8 cellular contexts compared by ENCODE assay signal in the genomic region with DNA sequence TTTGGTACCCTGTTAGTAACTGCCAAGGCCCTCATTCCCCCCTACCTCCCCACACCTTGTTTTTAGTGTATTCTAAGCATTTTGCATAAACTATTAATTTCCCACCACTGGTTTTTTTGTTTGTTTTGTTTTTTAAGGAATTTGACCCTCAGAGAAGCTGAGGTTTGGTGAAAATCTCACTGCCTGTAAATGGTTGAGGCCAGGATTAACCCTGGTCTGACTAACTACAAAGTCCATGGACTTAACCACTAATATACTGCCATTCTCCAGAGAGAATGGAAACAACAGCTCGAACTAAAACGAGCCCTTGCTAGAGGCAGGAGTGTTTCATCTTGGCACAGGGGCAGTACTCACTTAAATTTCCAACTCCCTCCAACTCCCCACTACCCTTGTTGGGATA. TPM values are rescaled to one million over a fixed set of nuclear protein-coding genes. Genes with fewer than 3 reads are reported as not detected.
DNase-seq lines count a peak whose midpoint lies in the region; ATAC-seq and TF ChIP-seq lines count a peak whose summit lies in the region.
"Had no signal": no experiment of that assay in that cellular context is flagged by ENCODE, and none has a peak within 500 bp of the region (broad histone marks: within the 10 kb centered on the region; RNA-seq: fewer than 3 reads in every experiment).

No MANE protein-coding gene starts in this region.

- no peak for DNase-seq in PC-9
- no peak for DNase-seq in endothelial cell (ENCODE audit: low spot score)
- DNase-seq in upper lobe of left lung, result no peak
- DNase-seq in activated CD8-positive, alpha-beta T cell treated with anti-CD3 and anti-CD28 coated beads for 36 hours, result no peak
- no peak for DNase-seq in NCI-H524 treated with DMSO at 0.1 percent for 48 hours (lab: John Stamatoyannopoulos, UW)
- DNase-seq: Kasumi-1 had no signal

- peak overlapping the region; percentile 87 for H3K4me2 ChIP-seq in PC-9

- peaks cover 57% of the 10 kb centered on the region for H4K20me1 ChIP-seq in PC-9 (ENCODE audit: insufficient read depth)

- WGBS in upper lobe of left lung, 2 donors, result 17 to 38% methylated on average over 2 of the region's 2 CpGs

- peak overlapping the region; percentile 98 for H3K27ac ChIP-seq in PC-9
- peak overlapping the region; percentile 75 for H3K27ac ChIP-seq in muscle layer of colon (ENCODE audit: low read depth, low read length)
- H3K27ac ChIP-seq in upper lobe of left lung, result peak overlapping the region; percentile 10 to 92 (median 88)

- H3K4me1 ChIP-seq in PC-9 (replicated peaks; ENCODE audit: insufficient read depth), result peaks cover 51% of the 10 kb centered on the region
- peaks cover 33% of the 10 kb centered on the region for H3K4me1 ChIP-seq in muscle layer of colon (ENCODE audit: insufficient read depth, low read length)
- H3K4me1 ChIP-seq in upper lobe of left lung, result peaks cover 21 to 49% (median 41%) of the 10 kb centered on the region in 4 donors

- H3K4me3 Mint-ChIP-seq in endothelial cell (ENCODE audit: unreplicated experiment), result peak overlapping the region; percentile 100
- H3K4me3 Mint-ChIP-seq in activated CD8-positive, alpha-beta T cell treated with anti-CD3 and anti-CD28 coated beads for 36 hours, result no peak overlapping the region

- H3K9me3 Mint-ChIP-seq in endothelial cell (ENCODE audit: unreplicated experiment), result no peaks in the 10 kb centered on the region
- H3K9me3 Mint-ChIP-seq in activated CD8-positive, alpha-beta T cell treated with anti-CD3 and anti-CD28 coated beads for 36 hours, result no peaks in the 10 kb centered on the region

- no peaks in the 10 kb centered on the region for H3K27me3 ChIP-seq in PC-9 (ENCODE audit: insufficient read depth, low read depth)
- no peaks in the 10 kb centered on the region for H3K27me3 ChIP-seq in muscle layer of colon (ENCODE audit: control insufficient read depth in 1 of 2, insufficient read depth in 2 of 2, low read length in 2 of 2)
- no peaks in the 10 kb centered on the region for H3K27me3 ChIP-seq in upper lobe of left lung

- H3K27ac Mint-ChIP-seq in endothelial cell (ENCODE audit: unreplicated experiment), result peak overlapping the region; percentile 96
- H3K27ac Mint-ChIP-seq in activated CD8-positive, alpha-beta T cell treated with anti-CD3 and anti-CD28 coated beads for 36 hours, result no peak overlapping the region

- H3K79me2 ChIP-seq in PC-9 (ENCODE audit: low read depth), result peaks cover 79% of the 10 kb centered on the region

- POLR2A ChIA-PET in PC-9 (lab: Charles Lee; ENCODE audit: unreplicated experiment), result interaction anchor here (0.7 to 1.9 kb wide), 4 partner anchors 9 to 53 kb away, joined by 4 to 38 read pairs (median 10); a partner anchor contains a TSS
- POLR2A ChIA-PET in activated CD8-positive, alpha-beta T cell treated with anti-CD3 and anti-CD28 coated beads for 36 hours (lab: Charles Lee), result interaction anchor here (0.9 kb wide), 1 partner anchor 23 kb away, joined by 3 read pairs; a partner anchor contains a TSS

- peaks cover 52% of the 10 kb centered on the region for H3K4me1 Mint-ChIP-seq in endothelial cell (ENCODE audit: unreplicated experiment)
- H3K4me1 Mint-ChIP-seq in activated CD8-positive, alpha-beta T cell treated with anti-CD3 and anti-CD28 coated beads for 36 hours (ENCODE audit: low read depth), result peaks cover 14% of the 10 kb centered on the region

- peaks cover 12% of the 10 kb centered on the region for H3K27me3 Mint-ChIP-seq in endothelial cell (ENCODE audit: unreplicated experiment)
- no peaks in the 10 kb centered on the region for H3K27me3 Mint-ChIP-seq in activated CD8-positive, alpha-beta T cell treated with anti-CD3 and anti-CD28 coated beads for 36 hours

- CTCF ChIA-PET in PC-9 (lab: Charles Lee), result interaction anchor here (0.8 to 2.6 kb wide), 5 partner anchors 8 to 89 kb away, joined by 3 to 25 read pairs (median 3); no protein-coding TSS in a partner anchor
- CTCF ChIA-PET in activated CD8-positive, alpha-beta T cell treated with anti-CD3 and anti-CD28 coated beads for 36 hours (lab: Charles Lee), result interaction anchor here (1.0 to 8.4 kb wide), 5 partner anchors 9 to 419 kb away, joined by 3 to 57 read pairs (median 4); no protein-coding TSS in a partner anchor

- no peak for TF ChIP-seq POLR2A in upper lobe of left lung (IDR thresholded peaks at IDR 0.05)

- intact Hi-C loops in PC-9 (cut with micrococcal nuclease; ENCODE audit: unreplicated experiment), result no loop called here
- intact Hi-C loops in activated CD8-positive, alpha-beta T cell treated with anti-CD3 and anti-CD28 coated beads for 36 hours (cut with micrococcal nuclease), result no loop called here

- TF ChIP-seq CTCF in PC-9 (conservative IDR thresholded peaks at IDR 0.05) (no peak), endothelial cell (IDR thresholded peaks at IDR 0.05; ENCODE audit: unreplicated experiment) (no peak), upper lobe of left lung (IDR thresholded peaks at IDR 0.05) (no peak)
- no peak for TF ChIP-seq CTCF in activated CD8-positive, alpha-beta T cell treated with anti-CD3 and anti-CD28 coated beads for 36 hours (IDR thresholded peaks at IDR 0.05)

- no peaks in the 10 kb centered on the region for H3K9me2 ChIP-seq in PC-9 (ENCODE audit: insufficient read depth)

- no peak overlapping the region for H2AFZ ChIP-seq in PC-9

- H3K9me3 ChIP-seq in PC-9 (ENCODE audit: insufficient read depth, low read depth) (no peaks in the 10 kb centered on the region), muscle layer of colon (ENCODE audit: low read length) (no peaks in the 10 kb centered on the region), upper lobe of left lung (no peaks in the 10 kb centered on the region)

- peaks cover 29% of the 10 kb centered on the region for H3K36me3 Mint-ChIP-seq in endothelial cell (ENCODE audit: low read depth, unreplicated experiment)
- H3K36me3 Mint-ChIP-seq in activated CD8-positive, alpha-beta T cell treated with anti-CD3 and anti-CD28 coated beads for 36 hours (ENCODE audit: low read depth), result no peaks in the 10 kb centered on the region

- peak overlapping the region; percentile 91 for H3K9ac ChIP-seq in muscle layer of colon (ENCODE audit: low read length)

- BruUV-seq in PC-9 (replicated peaks; lab: Mats Ljungman, UMichigan), result no TSS peak

- H3K4me3 ChIP-seq in PC-9 (peak overlapping the region; percentile 100), muscle layer of colon (ENCODE audit: low read depth in 1 of 2, low read length in 2 of 2) (peak overlapping the region; percentile 9 to 89), upper lobe of left lung (peak overlapping the region in 3 of 4 donors; percentile 55 to 75 (median 63))

- peaks cover 22% of the 10 kb centered on the region for H3F3A ChIP-seq in PC-9 (ENCODE audit: insufficient read depth, low read depth)

- ATAC-seq in upper lobe of left lung (ENCODE audit: low FRiP score in 2 of 2) (no peak), GM18907 (IDR thresholded peaks at IDR 0.05; ENCODE audit: unreplicated experiment) (no peak)
- ATAC-seq in activated CD8-positive, alpha-beta T cell treated with anti-CD3 and anti-CD28 coated beads for 36 hours, result no peak

- H3K36me3 ChIP-seq in PC-9 (ENCODE audit: low read depth) (peaks cover 27% of the 10 kb centered on the region), muscle layer of colon (ENCODE audit: insufficient read depth, low read length) (no peaks in the 10 kb centered on the region), upper lobe of left lung (no peaks in the 10 kb centered on the region)

- TF ChIP-seq EP300 in upper lobe of left lung (IDR thresholded peaks at IDR 0.05), result no peak

RNA-seq across cellular contexts. Expression of a gene that starts 2.9 kb away (rescaled TPM):
- total RNA-seq in PC-9 (2021) (340 and 413 TPM in 2 replicates), endothelial cell (ENCODE audit: unreplicated experiment) (350 TPM), upper lobe of left lung (100 to 1,000 TPM; 136 to 232 (median 214) TPM)
- total RNA-seq in activated CD8-positive, alpha-beta T cell treated with anti-CD3 and anti-CD28 coated beads for 36 hours, result 1 to 10 TPM; 7.3 to 7.9 TPM

RNA-seq across cellular contexts. Expression of a gene that starts 12.9 kb away (rescaled TPM):
- total RNA-seq in PC-9 (2021) (not detected in 2 replicates), endothelial cell (ENCODE audit: unreplicated experiment) (not detected), upper lobe of left lung (not detected)
- total RNA-seq in activated CD8-positive, alpha-beta T cell treated with anti-CD3 and anti-CD28 coated beads for 36 hours, result not detected

RNA-seq across cellular contexts. Expression of a gene that starts 23.2 kb away (rescaled TPM):
- total RNA-seq in PC-9 (2021), result 211 and 318 TPM in 2 replicates
- total RNA-seq in endothelial cell (ENCODE audit: unreplicated experiment), result 210 TPM
- 100 to 1,000 TPM in 5 of 6 donors, 10 to 100 TPM in 1; 56.6 to 138 (median 120) TPM for total RNA-seq in upper lobe of left lung
- total RNA-seq in activated CD8-positive, alpha-beta T cell treated with anti-CD3 and anti-CD28 coated beads for 36 hours, result 100 to 1,000 TPM; 257 to 265 TPM

RNA-seq across cellular contexts. Expression of a gene that starts 52.1 kb away (rescaled TPM):
- total RNA-seq in PC-9 (2021) (124 and 138 TPM in 2 replicates), endothelial cell (ENCODE audit: unreplicated experiment) (51.0 TPM), upper lobe of left lung (10 to 100 TPM; 16.2 to 67.3 (median 53.1) TPM)
- total RNA-seq in activated CD8-positive, alpha-beta T cell treated with anti-CD3 and anti-CD28 coated beads for 36 hours, result 10 to 100 TPM; 53.1 to 58.6 TPM

RNA-seq across cellular contexts. Expression of a gene that starts 52.5 kb away (rescaled TPM):
- total RNA-seq in PC-9 (2021) (25.3 and 26.9 TPM in 2 replicates), endothelial cell (ENCODE audit: unreplicated experiment) (20.5 TPM), upper lobe of left lung (10 to 100 TPM in 5 of 6 donors, 1 to 10 TPM in 1; 7.4 to 14.9 (median 13.5) TPM)
- total RNA-seq in activated CD8-positive, alpha-beta T cell treated with anti-CD3 and anti-CD28 coated beads for 36 hours, result 10 to 100 TPM in 1 of 2 experiments, 1 to 10 TPM in 1; 9.1 to 10.3 TPM

Comparison
In these comparisons a context has a peak if more than half of its experiments do, and no peak if none do; other contexts are left out.
1. H3K4me3 ChIP-seq: peak in every context shown above with its lines; median percentile 100 in PC-9; 63 in upper lobe of left lung; 49 in muscle layer of colon.
2. RNA of a gene that starts 2.9 kb away (total RNA-seq): 350 TPM in endothelial cell (single experiment), 340 to 413 TPM in PC-9 and 136 to 232 TPM in upper lobe of left lung; 7.3 to 7.9 TPM in activated CD8-positive, alpha-beta T cell treated with anti-CD3 and anti-CD28 coated beads for 36 hours; every median in the first group is over 10 times any median in the second.
3. Peak in every context shown above with its lines, with median percentiles within 50 percentile points of each other: H3K27ac ChIP-seq.